In the genomic region with DNA sequence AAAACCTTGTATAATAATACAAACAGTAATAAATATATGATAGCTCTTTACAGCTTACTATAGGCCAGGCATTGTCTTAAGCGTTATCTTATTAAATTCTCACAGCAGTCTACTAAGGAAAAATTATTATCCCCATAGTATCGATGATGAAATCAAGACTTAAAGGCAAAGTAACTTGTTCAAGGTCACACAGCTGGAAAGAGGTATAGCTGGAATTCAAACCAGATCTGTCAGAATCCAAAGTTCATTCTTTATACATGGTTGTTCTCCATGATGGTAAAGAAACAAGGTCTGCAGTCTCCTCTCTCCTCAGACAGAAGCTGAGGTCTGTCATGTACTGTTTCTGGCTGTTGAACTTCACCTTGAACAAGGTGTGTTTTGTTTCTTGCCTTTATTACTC, we compare ENCODE assay signal across 31 cellular contexts. TPM values are rescaled to one million over a fixed set of nuclear protein-coding genes. Genes with fewer than 3 reads are reported as not detected.
"Had no signal": no experiment of that assay in that cellular context is flagged by ENCODE, and none has a peak within 500 bp of the region (broad histone marks: within the 10 kb centered on the region; RNA-seq: fewer than 3 reads in every experiment).

No MANE protein-coding gene starts in this region.

- H3K27ac Mint-ChIP-seq: nephron; neural progenitor cell; progenitor cell of endocrine pancreas; stimulated activated effector memory CD8-positive, alpha-beta T cell treated with anti-CD3 and anti-CD28 coated beads, Interleukin-12 subunit alpha, Interleukin-12 subunit beta, amount 100 ng/mL, for 72 hours; stimulated activated naive B cell treated with anti-CD40 and anti-IgM and Interleukin-4, amounts not matched to agents 10 μg/mL and 1 μg/mL and 100 μg/mL, for 72 hours; stimulated activated naive CD8-positive, alpha-beta T cell treated with anti-CD3 and anti-CD28 coated beads, Interleukin-15, Interleukin-2, amounts not matched to agents 100 ng/mL and 50 ng/mL, for 24 hours had no signal

- ATAC-seq: natural killer cell; psoas muscle; right cardiac atrium; sciatic nerve; stimulated activated effector memory CD8-positive, alpha-beta T cell treated with anti-CD3 and anti-CD28 coated beads, Interleukin-12 subunit alpha, Interleukin-12 subunit beta, amount 100 ng/mL, for 72 hours; stimulated activated naive B cell treated with anti-CD40 and anti-IgM and Interleukin-4, amounts not matched to agents 10 μg/mL and 1 μg/mL and 100 μg/mL, for 72 hours had no signal

- H3K27ac ChIP-seq: neural progenitor cell, ovary, parathyroid adenoma, psoas muscle, skin epidermis, stomach, thoracic aorta, thyroid gland, tibial nerve, upper lobe of left lung, vagina had no signal

- H3K79me2 ChIP-seq: parathyroid adenoma had no signal

- H2AFZ ChIP-seq: neural progenitor cell, parathyroid adenoma had no signal

- FAIRE-seq: urothelium cell line had no signal

- H3K9me3 ChIP-seq: ovary, psoas muscle, stomach, thoracic aorta, thyroid gland, tibial nerve, upper lobe of left lung, vagina had no signal

- H3K4me3 ChIP-seq: neural progenitor cell, ovary, psoas muscle, skin epidermis, stomach, thoracic aorta, thyroid gland, tibial nerve, upper lobe of left lung, vagina had no signal

- H3K27me3 ChIP-seq: neural progenitor cell, ovary, stomach, thyroid gland, tibial nerve, upper lobe of left lung, vagina had no signal

- H3K27me3 Mint-ChIP-seq: progenitor cell of endocrine pancreas; stimulated activated naive B cell treated with anti-CD40 and anti-IgM and Interleukin-4, amounts not matched to agents 10 μg/mL and 1 μg/mL and 100 μg/mL, for 72 hours; stimulated activated naive CD8-positive, alpha-beta T cell treated with anti-CD3 and anti-CD28 coated beads, Interleukin-15, Interleukin-2, amounts not matched to agents 100 ng/mL and 50 ng/mL, for 24 hours had no signal

- H3K4me1 ChIP-seq: neural progenitor cell, parathyroid adenoma, thyroid gland, upper lobe of left lung, vagina had no signal

- DNase-seq: natural killer cell; occipital lobe; ovary; posterior cingulate gyrus; psoas muscle; right cardiac atrium; stimulated activated CD4-positive, alpha-beta T cell treated with anti-CD3 and anti-CD28 coated beads, Interleukin-15, amount 100 ng/mL, for 24 hours; stimulated activated CD4-positive, alpha-beta T cell treated with anti-CD3 and anti-CD28 coated beads, Interleukin-2, amount 100 ng/mL, for 24 hours; stimulated activated CD4-positive, alpha-beta T cell treated with anti-CD3 and anti-CD28 coated beads, Interleukin-2, amount 100 ng/mL, for 48 hours; stimulated activated CD4-positive, alpha-beta T cell treated with anti-CD3 and anti-CD28 coated beads, Interleukin-4, amount 100 ng/mL, for 24 hours; stimulated activated naive B cell treated with anti-CD40 and anti-IgM and Interleukin-4, amounts not matched to agents 10 μg/mL and 1 μg/mL and 100 μg/mL, for 72 hours; stimulated activated naive CD4-positive, alpha-beta T cell treated with Interleukin-2 at 50 U/mL for 16 hours; stomach; thyroid gland; trophoblast cell; upper lobe of left lung had no signal

- H3K36me3 ChIP-seq: ovary had no signal

- H3K4me2 ChIP-seq: neural progenitor cell had no signal

- H3K4me3 Mint-ChIP-seq: natural killer cell; nephron; neural progenitor cell; stimulated activated effector memory CD8-positive, alpha-beta T cell treated with anti-CD3 and anti-CD28 coated beads, Interleukin-12 subunit alpha, Interleukin-12 subunit beta, amount 100 ng/mL, for 72 hours; stimulated activated naive B cell treated with anti-CD40 and anti-IgM and Interleukin-4, amounts not matched to agents 10 μg/mL and 1 μg/mL and 100 μg/mL, for 72 hours; stimulated activated naive CD8-positive, alpha-beta T cell treated with anti-CD3 and anti-CD28 coated beads, Interleukin-15, Interleukin-2, amounts not matched to agents 100 ng/mL and 50 ng/mL, for 24 hours had no signal

- H3K9me3 Mint-ChIP-seq: natural killer cell; nephron; neural progenitor cell; stimulated activated effector memory CD8-positive, alpha-beta T cell treated with anti-CD3 and anti-CD28 coated beads, Interleukin-12 subunit alpha, Interleukin-12 subunit beta, amount 100 ng/mL, for 72 hours; stimulated activated naive B cell treated with anti-CD40 and anti-IgM and Interleukin-4, amounts not matched to agents 10 μg/mL and 1 μg/mL and 100 μg/mL, for 72 hours; stimulated activated naive CD8-positive, alpha-beta T cell treated with anti-CD3 and anti-CD28 coated beads, Interleukin-15, Interleukin-2, amounts not matched to agents 100 ng/mL and 50 ng/mL, for 24 hours had no signal

- H3K9ac ChIP-seq: neural progenitor cell, parathyroid adenoma had no signal

RNA-seq across cellular contexts. Expression of a gene that starts 15.4 kb away (rescaled TPM):
- total RNA-seq: vagina had no signal
- polyA plus RNA-seq: neural cell, ovary had no signal

RNA-seq across cellular contexts. Expression of a gene that starts 31.9 kb away (rescaled TPM):
- total RNA-seq: stomach, subcutaneous adipose tissue, thyroid gland, ureter had no signal
